Comparison of ENCODE assay signal across 8 cellular contexts in genomic region chr1:100443739-100444571, GRCh38.
A peak's percentile ranks its signal among the peaks of the same experiment; 100 is the strongest.
DNase-seq lines count a peak whose midpoint lies in the region; ATAC-seq and TF ChIP-seq lines count a peak whose summit lies in the region.

No MANE protein-coding gene starts in this region.

- H3K9me3 Mint-ChIP-seq in activated naive CD4-positive, alpha-beta T cell treated with anti-CD3 and anti-CD28 coated beads, Interleukin-2, amount 50 U/mL, for 24 hours, result peaks cover 16% of the 10 kb centered on the region
- no peaks in the 10 kb centered on the region for H3K9me3 Mint-ChIP-seq in natural killer cell

- H3K27ac Mint-ChIP-seq in activated naive CD4-positive, alpha-beta T cell treated with anti-CD3 and anti-CD28 coated beads, Interleukin-2, amount 50 U/mL, for 24 hours, result peak overlapping the region; percentile 97
- H3K27ac Mint-ChIP-seq in natural killer cell, result peak overlapping the region; percentile 85 to 92

- no peaks in the 10 kb centered on the region for H3K27me3 Mint-ChIP-seq in activated naive CD4-positive, alpha-beta T cell treated with anti-CD3 and anti-CD28 coated beads, Interleukin-2, amount 50 U/mL, for 24 hours
- no peaks in the 10 kb centered on the region for H3K27me3 Mint-ChIP-seq in natural killer cell (ENCODE audit: low read depth in 2 of 2)

- intact Hi-C loops in natural killer cell (cut with micrococcal nuclease), result loop anchor here (5.0 kb wide), 1 partner anchor 92 kb away; the partner anchor contains the start of gene CDC14A

- H3K4me3 Mint-ChIP-seq in activated naive CD4-positive, alpha-beta T cell treated with anti-CD3 and anti-CD28 coated beads, Interleukin-2, amount 50 U/mL, for 24 hours, result peak overlapping the region; percentile 87
- peak overlapping the region; percentile 77 for H3K4me3 Mint-ChIP-seq in natural killer cell

- peak; percentile 80 for ATAC-seq in HG03378 (IDR thresholded peaks at IDR 0.05; ENCODE audit: unreplicated experiment)
- peak; percentile 43 to 65 (median 58) for ATAC-seq in natural killer cell
- ATAC-seq in HG02970 (IDR thresholded peaks at IDR 0.05; ENCODE audit: low FRiP score, unreplicated experiment), result no peak

- no peak overlapping the region for H3K27ac ChIP-seq in caudate nucleus (ENCODE audit: low read depth, low read length)

- no peak for TF ChIP-seq CTCF in natural killer cell (IDR thresholded peaks at IDR 0.05)

- peak; percentile 32 for DNase-seq in stimulated activated CD4-positive, alpha-beta T cell treated with anti-CD3 and anti-CD28 coated beads, Interleukin-4, amount 100 ng/mL, for 24 hours
- no peak for DNase-seq in stimulated activated CD4-positive, alpha-beta T cell treated with anti-CD3 and anti-CD28 coated beads, Interleukin-4, amount 100 ng/mL, for 1 hour
- DNase-seq in natural killer cell (no peak), NCI-H1436 (lab: John Stamatoyannopoulos, UW) (no peak), caudate nucleus (lab: John Stamatoyannopoulos, UW) (no peak)

- peaks cover 19% of the 10 kb centered on the region for H3K36me3 Mint-ChIP-seq in activated naive CD4-positive, alpha-beta T cell treated with anti-CD3 and anti-CD28 coated beads, Interleukin-2, amount 50 U/mL, for 24 hours
- no peaks in the 10 kb centered on the region for H3K36me3 Mint-ChIP-seq in natural killer cell

- peaks cover 86% of the 10 kb centered on the region for H3K4me1 Mint-ChIP-seq in activated naive CD4-positive, alpha-beta T cell treated with anti-CD3 and anti-CD28 coated beads, Interleukin-2, amount 50 U/mL, for 24 hours
- H3K4me1 Mint-ChIP-seq in natural killer cell, result peaks cover 53 to 55% of the 10 kb centered on the region in 2 donors
